ENCODE assay signal across 26 cellular contexts in the genomic region with DNA sequence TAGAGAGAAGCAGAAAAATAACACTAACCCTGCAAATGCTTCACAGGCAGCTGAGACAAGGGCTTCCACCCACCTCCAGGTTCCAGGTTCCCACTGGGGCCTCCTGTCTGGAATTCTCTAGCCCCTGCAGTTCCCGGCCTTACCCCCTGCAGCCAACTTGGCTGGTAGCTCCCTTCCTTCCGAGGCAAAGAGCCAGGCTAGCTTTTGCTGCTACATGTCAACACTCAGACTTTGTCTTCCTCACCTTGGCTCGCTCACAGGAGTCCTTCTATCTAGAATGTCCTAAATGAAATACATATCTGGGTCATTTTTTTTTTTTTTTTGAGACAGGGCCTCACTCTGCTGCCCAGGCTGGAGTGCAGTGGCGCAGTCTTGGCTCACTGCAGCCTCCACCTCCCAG. TPM values are rescaled to one million over a fixed set of nuclear protein-coding genes. Genes with fewer than 3 reads are reported as not detected.
A peak's percentile ranks its signal among the peaks of the same experiment; 100 is the strongest.
DNase-seq lines count a peak whose midpoint lies in the region; ATAC-seq and TF ChIP-seq lines count a peak whose summit lies in the region.
"Had no signal": no experiment of that assay in that cellular context is flagged by ENCODE, and none has a peak within 500 bp of the region (broad histone marks: within the 10 kb centered on the region; RNA-seq: fewer than 3 reads in every experiment).

No MANE protein-coding gene starts in this region.

- H3K4me1 ChIP-seq in heart left ventricle (peaks cover 0 to 40% (median 7%) of the 10 kb centered on the region in 12 donors), mesenchymal stem cell (ENCODE audit: control insufficient read depth, insufficient read depth, low read depth, low read length) (peaks cover 3% of the 10 kb centered on the region)

- H2BK15ac ChIP-seq in mesenchymal stem cell (ENCODE audit: low read depth, poor library complexity, severe bottlenecking), result no peak overlapping the region

- no peak overlapping the region for H3K14ac ChIP-seq in mesenchymal stem cell (ENCODE audit: low read length in 2 of 2)

- H3K9me3 Mint-ChIP-seq in activated CD8-positive, alpha-beta memory T cell treated with anti-CD3 and anti-CD28 coated beads, Interleukin-2, amount 10 ng/mL, durations not matched to agents 7 days and 5 days (ENCODE audit: low read depth), result peaks cover 7% of the 10 kb centered on the region

- H3K23ac ChIP-seq in mesenchymal stem cell (ENCODE audit: low read length in 2 of 2), result no peak overlapping the region

- WGBS in heart left ventricle, 4 donors, result 35 to 45% (median 40%) methylated on average over 4 of the region's 4 CpGs
- WGBS in mesenchymal stem cell, result 85% methylated on average over 3 of the region's 4 CpGs
- WGBS in lower leg skin, 2 donors, result 50 to 56% methylated on average over 4 of the region's 4 CpGs

- no peak overlapping the region for H2BK5ac ChIP-seq in mesenchymal stem cell (ENCODE audit: low read depth, low read length, poor library complexity, severe bottlenecking)

- no peak for TF ChIP-seq POLR2A in heart left ventricle (IDR thresholded peaks at IDR 0.05)
- no peak for TF ChIP-seq POLR2A in lower leg skin (IDR thresholded peaks at IDR 0.05)

- peak; percentile 53 for ATAC-seq in Right ventricle myocardium inferior
- ATAC-seq in heart left ventricle, result peak; percentile 51 to 57 (median 54)
- no peak for ATAC-seq in activated CD8-positive, alpha-beta memory T cell treated with anti-CD3 and anti-CD28 coated beads, Interleukin-2, amount 10 ng/mL, durations not matched to agents 7 days and 5 days
- ATAC-seq: CD8-positive, alpha-beta T cell; PC-3 had no signal

- DNase-seq in Right ventricle myocardium inferior (ENCODE audit: missing footprints) (peak; percentile 59), cardiac septum (ENCODE audit: low spot score) (no peak), heart left ventricle (peak in 3 of 5 donors; percentile 58 to 68 (median 62)), mesenchymal stem cell (no peak), lower leg skin (ENCODE audit: low spot score in 2 of 2) (no peak), OCI-M1 (lab: John Stamatoyannopoulos, UW) (no peak), cortex of kidney (lab: John Stamatoyannopoulos, UW) (no peak)
- no peak for DNase-seq in activated CD8-positive, alpha-beta memory T cell treated with anti-CD3 and anti-CD28 coated beads, Interleukin-2, amount 10 ng/mL, durations not matched to agents 7 days and 5 days
- DNase-seq: AML-193; C1 segment of cervical spinal cord; Calu3; CD8-positive, alpha-beta T cell; DMS153; GM23248; HCEC 1CT; NCI-H1105; NCI-H2029 treated with DMSO at 0.1 percent for 48 hours; NCI-H2171; NCI-H345; NCI-H524 treated with DMSO at 0.1 percent for 48 hours; PC-3; SHP77 treated with DMSO at 0.1 percent for 48 hours; SK-N-SH had no signal

- H3K36me3 Mint-ChIP-seq in activated CD8-positive, alpha-beta memory T cell treated with anti-CD3 and anti-CD28 coated beads, Interleukin-2, amount 10 ng/mL, durations not matched to agents 7 days and 5 days, result peaks cover 6% of the 10 kb centered on the region
- H3K36me3 Mint-ChIP-seq: CD8-positive, alpha-beta T cell had no signal

- no peak overlapping the region for H3K4me2 ChIP-seq in mesenchymal stem cell (ENCODE audit: low read length, poor library complexity, severe bottlenecking)
- H3K4me2 ChIP-seq: SK-N-SH had no signal

- H3K9me3 ChIP-seq in heart left ventricle (peaks cover 0 to 13% (median 4%) of the 10 kb centered on the region in 12 donors), mesenchymal stem cell (ENCODE audit: control insufficient read depth, low read length) (peaks cover 6% of the 10 kb centered on the region)
- H3K9me3 ChIP-seq: SK-N-SH had no signal

- H3K27me3 Mint-ChIP-seq in activated CD8-positive, alpha-beta memory T cell treated with anti-CD3 and anti-CD28 coated beads, Interleukin-2, amount 10 ng/mL, durations not matched to agents 7 days and 5 days, result no peaks in the 10 kb centered on the region
- H3K27me3 Mint-ChIP-seq: IgD-negative memory B cell had no signal

- H2AK5ac ChIP-seq in mesenchymal stem cell (ENCODE audit: low read length, severe bottlenecking), result no peak overlapping the region

- H3K27ac Mint-ChIP-seq in activated CD8-positive, alpha-beta memory T cell treated with anti-CD3 and anti-CD28 coated beads, Interleukin-2, amount 10 ng/mL, durations not matched to agents 7 days and 5 days, result no peak overlapping the region
- H3K27ac Mint-ChIP-seq: CD8-positive, alpha-beta T cell had no signal

- intact Hi-C loops in Right ventricle myocardium inferior (cut with DNase I), result no loop called here
- intact Hi-C loops in cardiac septum (cut with DNase I), result loop anchor here (5.0 kb wide), 1 partner anchor 192 kb away; no protein-coding TSS in a partner anchor
- intact Hi-C loops in heart left ventricle (cut with DNase I), result loop anchor here in 1 of 10 donors (10.0 kb wide), 1 partner anchor 234 kb away; no protein-coding TSS in a partner anchor
- intact Hi-C loops in lower leg skin (cut with DNase I; ENCODE audit: low total_unique reads), result no loop called here

- H3K36me3 ChIP-seq in heart left ventricle (no peaks in the 10 kb centered on the region), mesenchymal stem cell (ENCODE audit: control insufficient read depth in 1 of 2, insufficient read depth in 2 of 2, low read depth in 1 of 2, low read length in 2 of 2) (no peaks in the 10 kb centered on the region)

- H3K27ac ChIP-seq in heart left ventricle, result peak overlapping the region in 5 of 12 donors; percentile 4 to 44 (median 37)
- no peak overlapping the region for H3K27ac ChIP-seq in mesenchymal stem cell (ENCODE audit: low read length, poor library complexity, severe bottlenecking)
- H3K27ac ChIP-seq: GM23248 had no signal

- no peak overlapping the region for H3K18ac ChIP-seq in mesenchymal stem cell (ENCODE audit: low read depth in 1 of 2, low read length in 2 of 2)

- no peak overlapping the region for H4K8ac ChIP-seq in mesenchymal stem cell (ENCODE audit: low read length)

- H3K4me3 Mint-ChIP-seq in activated CD8-positive, alpha-beta memory T cell treated with anti-CD3 and anti-CD28 coated beads, Interleukin-2, amount 10 ng/mL, durations not matched to agents 7 days and 5 days, result no peak overlapping the region
- H3K4me3 Mint-ChIP-seq: CD8-positive, alpha-beta T cell; IgD-negative memory B cell had no signal

- peaks cover 3% of the 10 kb centered on the region for H3K4me1 Mint-ChIP-seq in activated CD8-positive, alpha-beta memory T cell treated with anti-CD3 and anti-CD28 coated beads, Interleukin-2, amount 10 ng/mL, durations not matched to agents 7 days and 5 days

- TF ChIP-seq CTCF in heart left ventricle (IDR thresholded peaks at IDR 0.05) (no peak), lower leg skin (IDR thresholded peaks at IDR 0.05) (no peak)

- no peak overlapping the region for H4K91ac ChIP-seq in mesenchymal stem cell (ENCODE audit: low read length)

- peak overlapping the region; percentile 87 for H2BK120ac ChIP-seq in mesenchymal stem cell (ENCODE audit: low read depth, low read length)

- H2AFZ ChIP-seq in mesenchymal stem cell (ENCODE audit: low read depth, low read length), result peak overlapping the region; percentile 10
- H2AFZ ChIP-seq: GM23248 had no signal

- no peak overlapping the region for H2BK12ac ChIP-seq in mesenchymal stem cell (ENCODE audit: low read length in 2 of 2)

- H3K27me3 ChIP-seq in heart left ventricle (no peaks in the 10 kb centered on the region), mesenchymal stem cell (ENCODE audit: control insufficient read depth in 1 of 2, insufficient read depth in 1 of 2, low read length in 2 of 2) (peaks cover 0 to 3% of the 10 kb centered on the region in 2 experiments)

- CTCF ChIA-PET in activated CD8-positive, alpha-beta memory T cell treated with anti-CD3 and anti-CD28 coated beads, Interleukin-2, amount 10 ng/mL, durations not matched to agents 7 days and 5 days (lab: Charles Lee), result interaction anchor here (0.7 to 1.3 kb wide), 3 partner anchors 9 to 37 kb away, joined by 3 to 7 read pairs (median 3); no protein-coding TSS in a partner anchor

- H3K4me3 ChIP-seq in heart left ventricle, result no peak overlapping the region
- H3K4me3 ChIP-seq in mesenchymal stem cell (ENCODE audit: insufficient read depth in 1 of 2, low read depth in 1 of 2, low read length in 2 of 2), result no peak overlapping the region
- H3K4me3 ChIP-seq in lower leg skin (ENCODE audit: low read depth, poor library complexity, severe bottlenecking), result no peak overlapping the region
- H3K4me3 ChIP-seq: GM23248 had no signal

- no peak overlapping the region for H3K4ac ChIP-seq in mesenchymal stem cell (ENCODE audit: low read depth in 1 of 2, low read length in 2 of 2)

- H3K9ac ChIP-seq in mesenchymal stem cell (ENCODE audit: low read length), result no peak overlapping the region
- H3K9ac ChIP-seq: GM23248, SK-N-SH had no signal

- no peaks in the 10 kb centered on the region for H3K79me1 ChIP-seq in mesenchymal stem cell (replicated peaks; ENCODE audit: low read length, poor library complexity, severe bottlenecking)

RNA-seq across cellular contexts. Expression of a gene that starts 9.9 kb away (rescaled TPM):
- total RNA-seq in Right ventricle myocardium inferior, result 7.3 TPM
- total RNA-seq in cardiac septum, result 9.5 TPM
- total RNA-seq in heart left ventricle, result 10 to 100 TPM in 4 of 9 donors, 1 to 10 TPM in 5; 4.4 to 13.2 (median 8.4) TPM
- 1 to 10 TPM; 4.7 to 5.2 TPM for polyA plus RNA-seq in heart left ventricle
- polyA plus RNA-seq in mesenchymal stem cell (2013, experiment 1 of 2), result 12.6 TPM
- 12.2 TPM for polyA plus RNA-seq in mesenchymal stem cell (2013, experiment 2 of 2)
- 1 to 10 TPM; 1.9 to 7.9 (median 5.4) TPM for total RNA-seq in lower leg skin
- total RNA-seq in activated CD8-positive, alpha-beta memory T cell treated with anti-CD3 and anti-CD28 coated beads, Interleukin-2, amount 10 ng/mL, durations not matched to agents 7 days and 5 days, result 1 to 10 TPM; 9.1 to 9.9 TPM

RNA-seq across cellular contexts. Expression of a gene that starts 11.5 kb away (rescaled TPM):
- total RNA-seq in Right ventricle myocardium inferior, result 0.43 TPM
- total RNA-seq in cardiac septum, result not detected
- under 1 TPM in 2 of 9 donors, not detected in 7; 0.23 to 0.88 TPM for total RNA-seq in heart left ventricle
- under 1 TPM; 0.28 to 0.65 TPM for polyA plus RNA-seq in heart left ventricle
- 0.08 TPM for polyA plus RNA-seq in mesenchymal stem cell (2013, experiment 1 of 2)
- 0.05 TPM for polyA plus RNA-seq in mesenchymal stem cell (2013, experiment 2 of 2)
- 10 to 100 TPM in 1 of 4 donors, 1 to 10 TPM in 3; 2.6 to 12.6 (median 9.5) TPM for total RNA-seq in lower leg skin
- total RNA-seq in activated CD8-positive, alpha-beta memory T cell treated with anti-CD3 and anti-CD28 coated beads, Interleukin-2, amount 10 ng/mL, durations not matched to agents 7 days and 5 days, result 1 to 10 TPM; 1.5 to 1.9 TPM
- total RNA-seq: GM23248, RPMI7951 had no signal
- polyA plus RNA-seq: AG04450, GM23248 had no signal

RNA-seq across cellular contexts. Expression of a gene that starts 44.1 kb away (rescaled TPM):
- total RNA-seq in Right ventricle myocardium inferior (15.5 TPM), cardiac septum (13.4 TPM), heart left ventricle (10 to 100 TPM; 13.4 to 31.1 (median 15.7) TPM), lower leg skin (10 to 100 TPM; 21.5 to 28.1 (median 25.5) TPM)
- 10 to 100 TPM; 13.4 to 32.6 TPM for polyA plus RNA-seq in heart left ventricle
- polyA plus RNA-seq in mesenchymal stem cell (2013, experiment 1 of 2), result 11.0 TPM
- polyA plus RNA-seq in mesenchymal stem cell (2013, experiment 2 of 2), result 10.6 TPM
- total RNA-seq in activated CD8-positive, alpha-beta memory T cell treated with anti-CD3 and anti-CD28 coated beads, Interleukin-2, amount 10 ng/mL, durations not matched to agents 7 days and 5 days, result 10 to 100 TPM; 10.7 to 13.2 TPM

RNA-seq across cellular contexts. Expression of a gene that starts 52.3 kb away (rescaled TPM):
- total RNA-seq in Right ventricle myocardium inferior (136 TPM), cardiac septum (124 TPM), heart left ventricle (100 to 1,000 TPM in 7 of 9 donors, 10 to 100 TPM in 2; 69.0 to 335 (median 112) TPM), lower leg skin (100 to 1,000 TPM; 695 to 923 (median 775) TPM)
- polyA plus RNA-seq in heart left ventricle, result 100 to 1,000 TPM; 218 TPM
- polyA plus RNA-seq in mesenchymal stem cell (2013, experiment 1 of 2), result 245 TPM
- 258 TPM for polyA plus RNA-seq in mesenchymal stem cell (2013, experiment 2 of 2)
- 100 to 1,000 TPM; 118 to 131 TPM for total RNA-seq in activated CD8-positive, alpha-beta memory T cell treated with anti-CD3 and anti-CD28 coated beads, Interleukin-2, amount 10 ng/mL, durations not matched to agents 7 days and 5 days

Comparison
In these comparisons a context has a peak if more than half of its experiments do, and no peak if none do; other contexts are left out.
1. DNase-seq: peak in Right ventricle myocardium inferior (single experiment) and heart left ventricle (3 of 5); none in cardiac septum (single experiment), mesenchymal stem cell (single experiment), lower leg skin (0 of 2), activated CD8-positive, alpha-beta memory T cell treated with anti-CD3 and anti-CD28 coated beads, Interleukin-2, amount 10 ng/mL, durations not matched to agents 7 days and 5 days (single experiment), OCI-M1 (single experiment) and cortex of kidney (single experiment).